ENCODE assay signal across 1 cellular context in the genomic region with DNA sequence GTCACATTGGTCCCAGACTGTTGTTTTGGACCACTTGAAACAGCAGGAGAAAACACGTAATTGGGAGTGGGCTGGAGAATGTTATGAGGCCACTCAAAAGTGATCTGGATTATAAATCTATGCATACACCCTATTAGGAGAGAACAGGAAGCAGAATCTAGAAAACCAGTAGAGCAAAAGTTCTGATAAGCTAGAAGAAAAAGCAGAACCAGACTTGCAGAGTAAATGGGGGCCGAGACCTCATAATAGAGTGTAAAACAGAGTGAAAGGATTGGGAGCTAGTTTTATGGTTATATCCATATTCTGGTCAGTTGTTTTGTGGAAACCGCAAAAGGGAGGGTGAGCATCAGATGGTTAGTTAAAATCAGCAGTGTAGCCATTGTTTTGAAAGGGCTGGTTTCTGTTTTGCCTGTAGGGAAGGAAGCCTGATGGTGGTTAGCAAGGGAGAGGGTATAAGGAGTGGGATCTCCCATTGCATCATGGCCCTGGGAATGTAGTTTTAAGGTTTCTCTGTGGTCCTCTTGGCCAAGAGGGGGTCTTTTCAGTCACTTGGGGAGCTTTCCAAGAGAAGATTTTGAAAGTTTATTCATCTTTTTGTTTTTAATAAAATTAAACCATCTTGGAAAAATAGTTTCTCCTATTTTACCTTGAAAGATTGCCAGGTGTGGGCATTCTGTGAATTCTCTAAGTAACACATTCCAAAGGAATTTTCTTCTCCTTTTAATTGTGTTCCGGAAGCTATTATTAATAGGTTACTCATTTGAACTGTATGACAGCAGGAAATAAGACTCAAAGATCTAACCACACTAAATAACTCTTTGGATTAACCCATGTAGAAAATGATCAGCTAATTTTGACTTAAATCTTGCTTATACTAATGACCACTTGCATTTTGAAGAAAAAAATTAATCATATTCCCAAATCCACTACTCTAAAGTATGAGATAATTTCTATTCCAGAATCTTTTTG.
TF ChIP-seq lines count a peak whose summit lies in the region.

No MANE protein-coding gene starts in this region.

TF ChIP-seq in HepG2, 621 proteins besides CTCF, POLR2A, EP300 and RAD21:
- no peak for TF ChIP-seq SCMH1 (CRISPR knock-in tag; IDR thresholded peaks at IDR 0.05; ENCODE audit: borderline replicate concordance)
- TF ChIP-seq ZFP36 (IDR thresholded peaks at IDR 0.05; ENCODE audit: borderline replicate concordance, low read depth, low read length, partially characterized antibody) = no peak
